Comparison of ENCODE assay signal across 8 cellular contexts in the genomic region with DNA sequence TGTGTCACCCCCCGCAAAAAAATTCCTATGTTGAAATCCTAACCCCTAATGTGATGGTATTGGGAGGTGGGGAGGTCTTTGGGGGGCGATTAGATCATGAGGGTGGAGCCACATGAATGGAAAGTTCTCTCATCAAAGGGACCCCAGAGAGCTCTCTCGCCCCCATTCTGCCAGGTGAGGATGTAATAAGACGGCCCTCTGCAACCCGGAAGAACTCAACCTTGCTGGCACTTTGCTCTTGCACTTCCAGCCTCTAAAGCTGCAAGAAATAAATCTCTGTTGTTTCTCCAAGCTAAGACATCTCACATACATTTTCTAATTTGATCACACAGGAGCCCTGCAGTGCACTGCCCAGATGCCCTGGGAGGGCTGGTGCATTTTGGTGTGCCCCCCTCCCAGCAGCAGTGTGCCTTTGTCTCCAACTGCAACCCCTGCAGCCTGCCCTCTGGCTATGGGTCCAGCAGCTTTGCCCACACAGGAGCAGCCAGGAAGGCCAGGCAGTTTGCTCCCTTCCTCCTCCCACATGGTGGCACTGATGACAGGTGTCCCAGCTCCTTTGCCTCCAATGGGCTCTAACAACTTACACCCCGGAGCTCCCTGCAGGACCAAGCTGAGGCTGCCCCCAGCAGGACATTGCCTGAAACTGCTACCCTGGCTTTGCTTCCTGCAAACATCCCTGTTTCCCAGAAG. TPM values are rescaled to one million over a fixed set of nuclear protein-coding genes. Genes with fewer than 3 reads are reported as not detected.
DNase-seq lines count a peak whose midpoint lies in the region; ATAC-seq, FAIRE-seq and TF ChIP-seq lines count a peak whose summit lies in the region.

No MANE protein-coding gene starts in this region.

- peaks cover 3% of the 10 kb centered on the region for H3K36me3 Mint-ChIP-seq in astrocyte (ENCODE audit: low read depth, unreplicated experiment)

- intact Hi-C loops in thyroid gland (cut with DNase I) = loop anchor here (2.0 kb wide), 1 partner anchor 176 kb away; no protein-coding TSS in a partner anchor

- no peak overlapping the region for H3K9ac ChIP-seq in astrocyte (ENCODE audit: low read length)

- no peak overlapping the region for H3K4me2 ChIP-seq in astrocyte (ENCODE audit: low read length)

- H3K4me3 Mint-ChIP-seq in astrocyte (ENCODE audit: unreplicated experiment) = no peak overlapping the region

- 49% methylated on average over 6 of the region's 6 CpGs for WGBS in thyroid gland, 2 donors

- H3K4me1 ChIP-seq in astrocyte (ENCODE audit: insufficient read depth, low read length) (peaks cover 10% of the 10 kb centered on the region), thyroid gland (peaks cover 10 to 15% of the 10 kb centered on the region in 2 donors)

- TF ChIP-seq CTCF in AG10803 (conservative IDR thresholded peaks at IDR 0.05; ENCODE audit: low read length) (peak; percentile 95), astrocyte (IDR thresholded peaks at IDR 0.05; ENCODE audit: insufficient read depth, low read depth, low read length) (peak; percentile 81), thyroid gland (IDR thresholded peaks at IDR 0.05) (peak in 4 of 6 experiments; percentile 32 to 49 (median 42))

- no peaks in the 10 kb centered on the region for H4K20me1 ChIP-seq in astrocyte (ENCODE audit: insufficient read depth, low read length)

- peaks cover 6% of the 10 kb centered on the region for H3K4me1 Mint-ChIP-seq in astrocyte (ENCODE audit: low read depth, unreplicated experiment)

- H3K27me3 Mint-ChIP-seq in astrocyte (ENCODE audit: low read depth, unreplicated experiment) = peaks cover 10% of the 10 kb centered on the region

- H2AFZ ChIP-seq in astrocyte (ENCODE audit: low read depth, low read length) = no peak overlapping the region

- H3K27me3 ChIP-seq in astrocyte (ENCODE audit: insufficient read depth, low read length) = no peaks in the 10 kb centered on the region
- H3K27me3 ChIP-seq in thyroid gland = no peaks in the 10 kb centered on the region

- H3K36me3 ChIP-seq in astrocyte (ENCODE audit: insufficient read depth, low read length) (no peaks in the 10 kb centered on the region), thyroid gland (no peaks in the 10 kb centered on the region)

- H3K27ac ChIP-seq in astrocyte (ENCODE audit: low read depth, low read length) (no peak overlapping the region), thyroid gland (no peak overlapping the region)

- no peaks in the 10 kb centered on the region for H3K79me2 ChIP-seq in astrocyte (ENCODE audit: insufficient read depth, low read length)

- H3K9me3 Mint-ChIP-seq in astrocyte (ENCODE audit: unreplicated experiment) = no peaks in the 10 kb centered on the region

- DNase-seq in AG10803 (ENCODE audit: low read depth) = peak; percentile 66
- DNase-seq in NCI-H2196 (lab: John Stamatoyannopoulos, UW; ENCODE audit: unreplicated experiment) = peak; percentile 60
- no peak for DNase-seq in astrocyte (ENCODE audit: low read depth)
- DNase-seq in inferior parietal cortex (ENCODE audit: extremely low spot score) = peak; percentile 80
- DNase-seq in thyroid gland = peak in 1 of 2 donors; percentile 39
- no peak for DNase-seq in activated T-cell treated with anti-CD3 and anti-CD28 coated beads for 4 hours

- H3K4me3 ChIP-seq in AG10803 (ENCODE audit: low read length) = no peak overlapping the region
- no peak overlapping the region for H3K4me3 ChIP-seq in astrocyte (ENCODE audit: insufficient read depth, low read depth, low read length)
- H3K4me3 ChIP-seq in thyroid gland (replicated peaks in 1 of 3) = no peak overlapping the region

- peak; percentile 48 for ATAC-seq in GM21360 (IDR thresholded peaks at IDR 0.05; ENCODE audit: unreplicated experiment)
- no peak for ATAC-seq in GM19328 (IDR thresholded peaks at IDR 0.05; ENCODE audit: unreplicated experiment)

- TF ChIP-seq POLR2A in thyroid gland (IDR thresholded peaks at IDR 0.05) = no peak

- FAIRE-seq in astrocyte (lab: Jason Lieb, UNC) = peak; percentile 93

- H3K27ac Mint-ChIP-seq in astrocyte (ENCODE audit: unreplicated experiment) = no peak overlapping the region

- H3K9me3 ChIP-seq in astrocyte (ENCODE audit: insufficient read depth, low read depth, low read length) (no peaks in the 10 kb centered on the region), thyroid gland (no peaks in the 10 kb centered on the region)

RNA-seq across cellular contexts. Expression of a gene that starts 59.3 kb away (rescaled TPM):
- 8.0 and 14.0 TPM in 2 replicates for total RNA-seq in astrocyte
- total RNA-seq in thyroid gland = 1 to 10 TPM; 2.7 to 3.7 (median 3.0) TPM

Comparison
In these comparisons a context has a peak if more than half of its experiments do, and no peak if none do; other contexts are left out.
1. DNase-seq: peak in AG10803 (single experiment), NCI-H2196 (single experiment) and inferior parietal cortex (single experiment); none in astrocyte (single experiment) and activated T-cell treated with anti-CD3 and anti-CD28 coated beads for 4 hours (single experiment).
2. CTCF ChIP-seq: peak in every context shown above with its lines; median percentile 95 in AG10803; 81 in astrocyte; 42 in thyroid gland.